In the genomic region with DNA sequence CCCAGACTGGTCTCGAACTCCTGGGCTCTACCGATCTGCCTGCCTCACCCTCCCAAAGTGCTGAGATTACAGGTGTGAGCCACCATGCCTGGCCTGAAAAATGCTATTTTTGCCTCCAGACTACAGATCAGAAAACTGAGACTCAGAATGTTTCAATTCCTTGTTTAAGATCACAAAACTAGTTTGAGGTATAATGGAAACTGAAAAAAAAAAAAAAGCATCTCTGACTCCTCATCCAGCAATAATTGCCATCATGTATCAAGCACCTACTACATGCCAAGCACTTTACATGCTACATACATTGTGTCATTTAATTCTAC, we compare ENCODE assay signal across 12 cellular contexts. TPM values are rescaled to one million over a fixed set of nuclear protein-coding genes. Genes with fewer than 3 reads are reported as not detected.
A peak's percentile ranks its signal among the peaks of the same experiment; 100 is the strongest.
DNase-seq lines count a peak whose midpoint lies in the region; ATAC-seq, FAIRE-seq and TF ChIP-seq lines count a peak whose summit lies in the region.
"Had no signal": no experiment of that assay in that cellular context is flagged by ENCODE, and none has a peak within 500 bp of the region (broad histone marks: within the 10 kb centered on the region; RNA-seq: fewer than 3 reads in every experiment).

No MANE protein-coding gene starts in this region.

- in situ Hi-C loops in GM12878 (cut with MboI) = no loop called here
- in situ Hi-C loops in mammary epithelial cell (cut with MboI; ENCODE audit: low sequenced_read_pairs in 2 of 2) = loop anchor here in 1 of 2 donors (25.0 kb wide), 1 partner anchor 357 kb away; no protein-coding TSS in a partner anchor

- DNase-seq in GM12878 (ENCODE audit: low read depth, low spot score) (peak; percentile 17), mammary epithelial cell (no peak)
- DNase-seq in activated naive CD4-positive, alpha-beta T cell treated with anti-CD3 and anti-CD28 coated beads, Interleukin-2, amount 50 U/mL, for 72 hours (ENCODE audit: low spot score in 2 of 2) = no peak
- no peak for DNase-seq in activated CD8-positive, alpha-beta T cell treated with anti-CD3 and anti-CD28 coated beads for 36 hours
- DNase-seq: activated CD8-positive, alpha-beta T cell treated with anti-CD3 and anti-CD28 coated beads, Interleukin-2, amount 10 ng/mL, durations not matched to agents 7 days and 5 days; effector CD4-positive, alpha-beta T cell had no signal

- peaks cover 20% of the 10 kb centered on the region for H3K4me1 ChIP-seq in GM12878 (ENCODE audit: control insufficient read depth, insufficient read depth, low read length)
- H3K4me1 ChIP-seq in mammary epithelial cell (ENCODE audit: insufficient read depth, low read length) = peaks cover 14% of the 10 kb centered on the region

- H2AFZ ChIP-seq in GM12878 (ENCODE audit: control insufficient read depth, low read depth, low read length) = no peak overlapping the region
- H2AFZ ChIP-seq in mammary epithelial cell (ENCODE audit: low read depth, low read length) = no peak overlapping the region

- H3K9me3 ChIP-seq in GM12878 (replicated peaks; ENCODE audit: control insufficient read depth, insufficient read depth, low read length) = no peaks in the 10 kb centered on the region
- no peaks in the 10 kb centered on the region for H3K9me3 ChIP-seq in mammary epithelial cell (replicated peaks; ENCODE audit: insufficient read depth, low read length)

- no peak overlapping the region for H3K4me3 Mint-ChIP-seq in activated CD8-positive, alpha-beta T cell treated with anti-CD3 and anti-CD28 coated beads for 36 hours
- H3K4me3 Mint-ChIP-seq: activated CD8-positive, alpha-beta T cell treated with anti-CD3 and anti-CD28 coated beads, Interleukin-2, amount 10 ng/mL, durations not matched to agents 7 days and 5 days had no signal

- no TSS peak for BruUV-seq in GM12878 (replicated peaks; lab: Mats Ljungman, UMichigan)
- BruUV-seq in mammary epithelial cell (replicated peaks; lab: Mats Ljungman, UMichigan) = no TSS peak

- SMC1A ChIA-PET in GM12878 (lab: Charles Lee; ENCODE audit: uncharacterized antibody, unreplicated experiment) = no interaction called here

- TF ChIP-seq EP300 in GM12878 (IDR thresholded peaks at IDR 0.05; ENCODE audit: borderline replicate concordance in 1 of 2, control insufficient read depth in 1 of 2, low read depth in 2 of 2, low read length in 2 of 2) = no peak

- RAD21 ChIA-PET in GM12878 (lab: Charles Lee; ENCODE audit: unreplicated experiment) = no interaction called here

- intact Hi-C loops in GM12878 (cut with micrococcal nuclease; ENCODE audit: unreplicated experiment) (no loop called here), mammary epithelial cell (cut with micrococcal nuclease) (no loop called here)
- intact Hi-C loops in activated CD8-positive, alpha-beta T cell treated with anti-CD3 and anti-CD28 coated beads for 36 hours (cut with micrococcal nuclease) = no loop called here

- H3K36me3 Mint-ChIP-seq in activated naive CD4-positive, alpha-beta T cell treated with anti-CD3 and anti-CD28 coated beads, Interleukin-2, amount 50 U/mL, for 72 hours = no peaks in the 10 kb centered on the region
- H3K36me3 Mint-ChIP-seq in activated CD8-positive, alpha-beta T cell treated with anti-CD3 and anti-CD28 coated beads for 36 hours (ENCODE audit: low read depth) = no peaks in the 10 kb centered on the region

- H3K27ac Mint-ChIP-seq in activated naive CD4-positive, alpha-beta T cell treated with anti-CD3 and anti-CD28 coated beads, Interleukin-2, amount 50 U/mL, for 72 hours = no peak overlapping the region
- no peak overlapping the region for H3K27ac Mint-ChIP-seq in activated CD8-positive, alpha-beta T cell treated with anti-CD3 and anti-CD28 coated beads for 36 hours
- H3K27ac Mint-ChIP-seq: activated CD8-positive, alpha-beta T cell treated with anti-CD3 and anti-CD28 coated beads, Interleukin-2, amount 10 ng/mL, durations not matched to agents 7 days and 5 days had no signal

- H3K9ac ChIP-seq in GM12878 (ENCODE audit: control insufficient read depth, insufficient read depth, low read length) (no peak overlapping the region), mammary epithelial cell (ENCODE audit: insufficient read depth, low read length) (no peak overlapping the region)

- no peaks in the 10 kb centered on the region for H3K4me1 Mint-ChIP-seq in activated CD8-positive, alpha-beta T cell treated with anti-CD3 and anti-CD28 coated beads for 36 hours (ENCODE audit: low read depth)

- H3K4me2 ChIP-seq in GM12878 (ENCODE audit: control insufficient read depth, insufficient read depth) (peak overlapping the region; percentile 63), mammary epithelial cell (ENCODE audit: insufficient read depth, low read depth, low read length) (no peak overlapping the region)

- 18% methylated on average over 2 of the region's 2 CpGs for WGBS in GM12878 (ENCODE audit: insufficient coverage, insufficient replicate concordance, low lambda C conversion rate, missing lambda C conversion rate)
- 94% methylated on average over 2 of the region's 2 CpGs for WGBS in mammary epithelial cell (ENCODE audit: low coverage, missing lambda C conversion rate)

- H3K36me3 ChIP-seq in GM12878 (ENCODE audit: control insufficient read depth in 2 of 2, insufficient read depth in 2 of 2, low read length in 1 of 2) (no peaks in the 10 kb centered on the region), mammary epithelial cell (ENCODE audit: insufficient read depth, low read length) (peaks cover 5% of the 10 kb centered on the region)

- no peak for FAIRE-seq in GM12878 (lab: Jason Lieb, UNC)
- FAIRE-seq: TTC549 had no signal

- TF ChIP-seq POLR2A in GM12878 (IDR thresholded peaks at IDR 0.05; ENCODE audit: low read depth, low read length) = no peak

- no peaks in the 10 kb centered on the region for H3K9me3 Mint-ChIP-seq in activated naive CD4-positive, alpha-beta T cell treated with anti-CD3 and anti-CD28 coated beads, Interleukin-2, amount 50 U/mL, for 72 hours
- no peaks in the 10 kb centered on the region for H3K9me3 Mint-ChIP-seq in activated CD8-positive, alpha-beta T cell treated with anti-CD3 and anti-CD28 coated beads for 36 hours

- TF ChIP-seq RAD21 in GM12878 (IDR thresholded peaks at IDR 0.05; ENCODE audit: insufficient read depth, low read depth, low read length) = no peak

- no peaks in the 10 kb centered on the region for H4K20me1 ChIP-seq in GM12878 (ENCODE audit: control insufficient read depth, insufficient read depth)
- H4K20me1 ChIP-seq in mammary epithelial cell (ENCODE audit: insufficient read depth, low read length) = no peaks in the 10 kb centered on the region

- H3K27me3 ChIP-seq in GM12878 (replicated peaks in 1 of 2; ENCODE audit: control insufficient read depth in 2 of 2, insufficient read depth in 2 of 2, low read length in 1 of 2) (no peaks in the 10 kb centered on the region), mammary epithelial cell (ENCODE audit: insufficient read depth, low read length) (no peaks in the 10 kb centered on the region)

- ATAC-seq in GM19025 (IDR thresholded peaks at IDR 0.05; ENCODE audit: low read depth, unreplicated experiment) = peak; percentile 40
- ATAC-seq in GM21423 (IDR thresholded peaks at IDR 0.05; ENCODE audit: unreplicated experiment) = peak; percentile 48
- ATAC-seq in HG02970 (IDR thresholded peaks at IDR 0.05; ENCODE audit: low FRiP score, unreplicated experiment) = peak; percentile 32
- peak; percentile 55 for ATAC-seq in GM12878
- ATAC-seq in activated naive CD4-positive, alpha-beta T cell treated with anti-CD3 and anti-CD28 coated beads, Interleukin-2, amount 50 U/mL, for 72 hours = no peak
- no peak for ATAC-seq in activated CD8-positive, alpha-beta T cell treated with anti-CD3 and anti-CD28 coated beads for 36 hours
- ATAC-seq: activated CD8-positive, alpha-beta T cell treated with anti-CD3 and anti-CD28 coated beads, Interleukin-2, amount 10 ng/mL, durations not matched to agents 7 days and 5 days had no signal

- 0 out of 2 replicates have a peak overlapping the region, but pooled peaks have one; percentile 20 for H3K27ac ChIP-seq in GM12878 (ENCODE audit: control insufficient read depth, insufficient read depth)
- H3K27ac ChIP-seq in mammary epithelial cell (ENCODE audit: insufficient read depth, low read depth, low read length) = no peak overlapping the region
- H3K27ac ChIP-seq: skin epidermis had no signal

- H3K4me3 ChIP-seq in GM12878 (peak overlapping the region; percentile 2; the same call in 1 of the 2 replicates), mammary epithelial cell (replicated peaks in 1 of 3; ENCODE audit: insufficient read depth in 1 of 3, low read depth in 2 of 3, low read length in 3 of 3) (no peak overlapping the region)
- H3K4me3 ChIP-seq: skin epidermis had no signal

- dilution Hi-C loops in mammary epithelial cell (cut with HindIII; ENCODE audit: low sequenced_read_pairs) = loop anchor here (25.0 kb wide), 1 partner anchor 232 kb away; the partner anchor contains the start of gene PRELID2

- CTCF ChIA-PET in GM12878 (lab: Yijun Ruan, JAX) = no interaction called here
- CTCF ChIA-PET in mammary epithelial cell (lab: Charles Lee; ENCODE audit: low non-redundant PET) = no interaction called here
- CTCF ChIA-PET in activated CD8-positive, alpha-beta T cell treated with anti-CD3 and anti-CD28 coated beads for 36 hours (lab: Charles Lee) = no interaction called here

- TF ChIP-seq CTCF in GM12878 (IDR thresholded peaks at IDR 0.05 in 2 of 3, conservative IDR thresholded peaks at IDR 0.05 in 1 of 3; ENCODE audit: control insufficient read depth in 2 of 3, extremely low read depth in 1 of 3, insufficient read depth in 1 of 3, low read depth in 3 of 3, low read length in 3 of 3) (no peak), mammary epithelial cell (conservative IDR thresholded peaks at IDR 0.05 in 1 of 2, IDR thresholded peaks at IDR 0.05 in 1 of 2; ENCODE audit: extremely low read depth in 1 of 2, insufficient read depth in 1 of 2, low read depth in 1 of 2, low read length in 2 of 2) (no peak)
- TF ChIP-seq CTCF in activated CD8-positive, alpha-beta T cell treated with anti-CD3 and anti-CD28 coated beads for 36 hours (IDR thresholded peaks at IDR 0.05) = no peak

- H3K27me3 Mint-ChIP-seq in activated CD8-positive, alpha-beta T cell treated with anti-CD3 and anti-CD28 coated beads for 36 hours = peaks cover 4% of the 10 kb centered on the region

- POLR2A ChIA-PET in GM12878 (lab: Charles Lee) = no interaction called here
- POLR2A ChIA-PET in activated CD8-positive, alpha-beta T cell treated with anti-CD3 and anti-CD28 coated beads for 36 hours (lab: Charles Lee) = no interaction called here

- H3K79me2 ChIP-seq in GM12878 (ENCODE audit: control insufficient read depth, insufficient read depth, low read length) (no peaks in the 10 kb centered on the region), mammary epithelial cell (ENCODE audit: insufficient read depth, low read length) (no peaks in the 10 kb centered on the region)

RNA-seq across cellular contexts. Expression of gene PLAC8L1, which starts 35.6 kb away (rescaled TPM):
- not detected in 2 replicates for total RNA-seq in GM12878 (2013; cell fraction: nucleolus; rRNA removed)
- total RNA-seq in GM12878 (2014; rRNA removed) (0.17 TPM in 1 of 2 replicates, not detected in the other), GM12878 (2014; rRNA removed; fragmentation: Illumina TruSeq; extraction: Trizol) (0.27 TPM in 1 of 2 replicates, not detected in the other), GM12878 (2021) (not detected in 2 replicates), mammary epithelial cell (not detected)
- polyA plus RNA-seq in GM12878 (2011; ENCODE audit: low read depth) = not detected
- polyA plus RNA-seq in GM12878 (2011; rRNA removed) (0.30 and 0.39 TPM in 2 replicates), GM12878 (2014; fragmentation: Illumina TruSeq; extraction: Trizol) (1.1 TPM in 1 of 2 replicates, not detected in the other), GM12878 (2014; fragmentation: Nextera tagmentation; extraction: Ambion mirVana) (under 1 TPM in 1 of 2 experiments, not detected in 1; 0.22 TPM), GM12878 (2014; rRNA removed) (0.20 and 0.29 TPM in 2 replicates), GM12878 (2016; fragmentation: Nextera tagmentation; extraction: Ambion mirVana) (under 1 TPM in 1 of 2 experiments, not detected in 1; 0.28 TPM), mammary epithelial cell (0.11 TPM)
- 0.60 and 0.76 TPM in 2 replicates for polyA plus RNA-seq in GM12878 (2011; cell fraction: cytosol; rRNA removed)
- 0.96 and 1.2 TPM in 2 replicates for polyA plus RNA-seq in GM12878 (2011; cell fraction: nucleus; rRNA removed)
- 0.21 TPM in 1 of 2 replicates, not detected in the other for polyA plus RNA-seq in GM12878 (2012)
- polyA minus RNA-seq in GM12878 (2011; rRNA and poly(A)+ RNA removed) = not detected in 2 replicates
- not detected in 2 replicates for polyA minus RNA-seq in GM12878 (2011; cell fraction: cytosol; rRNA and poly(A)+ RNA removed)
- not detected in 2 replicates for polyA minus RNA-seq in GM12878 (2011; cell fraction: nucleus; rRNA and poly(A)+ RNA removed)
- total RNA-seq in activated naive CD4-positive, alpha-beta T cell treated with anti-CD3 and anti-CD28 coated beads, Interleukin-2, amount 50 U/mL, for 72 hours = under 1 TPM; 0.64 to 0.88 TPM
- not detected for polyA minus RNA-seq in mammary epithelial cell
- under 1 TPM in 1 of 2 experiments, not detected in 1; 0.61 TPM for total RNA-seq in activated CD8-positive, alpha-beta T cell treated with anti-CD3 and anti-CD28 coated beads for 36 hours
- total RNA-seq: SK-MEL-5 had no signal

Comparison
In these comparisons a context has a peak if more than half of its experiments do, and no peak if none do; other contexts are left out.
1. ATAC-seq: peak in GM19025 (single experiment), GM21423 (single experiment), HG02970 (single experiment) and GM12878 (single experiment); none in activated naive CD4-positive, alpha-beta T cell treated with anti-CD3 and anti-CD28 coated beads, Interleukin-2, amount 50 U/mL, for 72 hours (0 of 2) and activated CD8-positive, alpha-beta T cell treated with anti-CD3 and anti-CD28 coated beads for 36 hours (single experiment).